In genomic region chr19:459724-460511, GRCh38 we compare ENCODE assay signal across 8 cellular contexts. TPM values are rescaled to one million over a fixed set of nuclear protein-coding genes. Genes with fewer than 3 reads are reported as not detected.
A peak's percentile ranks its signal among the peaks of the same experiment; 100 is the strongest.
DNase-seq lines count a peak whose midpoint lies in the region; ATAC-seq and TF ChIP-seq lines count a peak whose summit lies in the region.

No MANE protein-coding gene starts in this region.

- H3K36me3 Mint-ChIP-seq in stimulated activated effector memory CD8-positive, alpha-beta T cell treated with anti-CD3 and anti-CD28 coated beads, Interleukin-12 subunit alpha, Interleukin-12 subunit beta, amount 100 ng/mL, for 72 hours, result no peaks in the 10 kb centered on the region

- H3K79me2 ChIP-seq in SK-N-SH (ENCODE audit: insufficient read depth), result no peaks in the 10 kb centered on the region

- H3F3A ChIP-seq in SK-N-SH (replicated peaks; ENCODE audit: insufficient read depth), result no peaks in the 10 kb centered on the region

- peaks cover 5% of the 10 kb centered on the region for H3K4me1 Mint-ChIP-seq in stimulated activated effector memory CD8-positive, alpha-beta T cell treated with anti-CD3 and anti-CD28 coated beads, Interleukin-12 subunit alpha, Interleukin-12 subunit beta, amount 100 ng/mL, for 72 hours

- TF ChIP-seq POLR2A in lower leg skin (IDR thresholded peaks at IDR 0.05), result no peak

- CTCF ChIA-PET in A673 (lab: Charles Lee), result no interaction called here
- CTCF ChIA-PET in SK-N-SH (lab: Yijun Ruan, JAX), result interaction anchor here (1.0 to 1.8 kb wide), 3 partner anchors 12 to 51 kb away, joined by 3 to 5 read pairs (median 4); partner anchors contain the start of gene MADCAM1

- H3K9me3 ChIP-seq in A673 (ENCODE audit: low read depth, low read length, poor library complexity, severe bottlenecking), result no peaks in the 10 kb centered on the region
- H3K9me3 ChIP-seq in HUES6 (ENCODE audit: control insufficient read depth, insufficient read depth, low read depth, low read length), result no peaks in the 10 kb centered on the region
- H3K9me3 ChIP-seq in SK-N-SH, result no peaks in the 10 kb centered on the region

- 1% methylated on average over 15 of the region's 66 CpGs for WGBS in SK-N-SH (ENCODE audit: low lambda C conversion rate)
- whole genome bisulfite sequencing in lower leg skin, 2 donors, result 2% methylated on average over 24 to 26 of the region's 66 CpGs

- peaks cover 3% of the 10 kb centered on the region for H3K9me3 Mint-ChIP-seq in stimulated activated effector memory CD8-positive, alpha-beta T cell treated with anti-CD3 and anti-CD28 coated beads, Interleukin-12 subunit alpha, Interleukin-12 subunit beta, amount 100 ng/mL, for 72 hours

- H2AFZ ChIP-seq in SK-N-SH (ENCODE audit: low read depth), result no peak overlapping the region

- no peak for TF ChIP-seq CTCF in A673 (conservative IDR thresholded peaks at IDR 0.05; ENCODE audit: low read depth, low read length)
- no peak for TF ChIP-seq CTCF in SK-N-SH (IDR thresholded peaks at IDR 0.05)
- peak in 13 of 56 donors; percentile 6 to 40 (median 15) for TF ChIP-seq CTCF in dorsolateral prefrontal cortex (IDR thresholded peaks at IDR 0.05 in 54 of 56, conservative IDR thresholded peaks at IDR 0.05 in 2 of 56; ENCODE audit: low read depth in 1 of 56, partially characterized antibody in 56 of 56)
- TF ChIP-seq CTCF in lower leg skin (IDR thresholded peaks at IDR 0.05), result no peak

- no TSS peak for BruUV-seq in A673 (replicated peaks; lab: Mats Ljungman, UMichigan)

- H3K4me3 Mint-ChIP-seq in stimulated activated effector memory CD8-positive, alpha-beta T cell treated with anti-CD3 and anti-CD28 coated beads, Interleukin-12 subunit alpha, Interleukin-12 subunit beta, amount 100 ng/mL, for 72 hours, result peak overlapping the region; percentile 41

- DNase-seq in A673 (ENCODE audit: low spot score) (peak; percentile 35), SK-N-SH (peak; percentile 98), dorsolateral prefrontal cortex (peak; percentile 52 to 86 (median 66)), lower leg skin (ENCODE audit: low spot score in 2 of 2) (peak in 1 of 2 donors; percentile 91), NCI-H1694 (lab: John Stamatoyannopoulos, UW) (no peak)
- DNase-seq in stimulated activated effector memory CD8-positive, alpha-beta T cell treated with anti-CD3 and anti-CD28 coated beads, Interleukin-12 subunit alpha, Interleukin-12 subunit beta, amount 100 ng/mL, for 72 hours (ENCODE audit: low spot score in 2 of 2), result no peak

- H3K4me1 ChIP-seq in A673 (ENCODE audit: insufficient read depth, low read length, poor library complexity, severe bottlenecking), result no peaks in the 10 kb centered on the region
- peaks cover 4% of the 10 kb centered on the region; the same call in 1 of the 2 replicates for H3K4me1 ChIP-seq in HUES6 (ENCODE audit: control insufficient read depth, insufficient read depth, low read length)
- H3K4me1 ChIP-seq in SK-N-SH (ENCODE audit: control insufficient read depth in 1 of 2, insufficient read depth in 2 of 2, low read depth in 1 of 2, low read length in 1 of 2), result peaks cover 0 to 9% of the 10 kb centered on the region in 2 experiments; a peak in 1 of 4 replicates

- no peak for TF ChIP-seq RAD21 in SK-N-SH (IDR thresholded peaks at IDR 0.05; ENCODE audit: low read length)

- no peak overlapping the region for H3K4me2 ChIP-seq in SK-N-SH

- POLR2A ChIA-PET in A673 (lab: Charles Lee; ENCODE audit: low non-redundant PET) (no interaction called here), SK-N-SH (lab: Yijun Ruan, JAX) (no interaction called here)

- no peak for TF ChIP-seq EP300 in SK-N-SH (IDR thresholded peaks at IDR 0.05; ENCODE audit: borderline replicate concordance in 1 of 2, low read depth in 1 of 2, low read length in 1 of 2)

- H3K36me3 ChIP-seq in A673 (ENCODE audit: insufficient read depth, low read length, poor library complexity, severe bottlenecking), result no peaks in the 10 kb centered on the region
- no peaks in the 10 kb centered on the region for H3K36me3 ChIP-seq in HUES6 (ENCODE audit: control insufficient read depth, insufficient read depth, low read length)
- no peaks in the 10 kb centered on the region for H3K36me3 ChIP-seq in SK-N-SH (replicated peaks in 1 of 2; ENCODE audit: control insufficient read depth in 1 of 2, insufficient read depth in 2 of 2, low read length in 1 of 2)

- no peak overlapping the region for H3K27ac Mint-ChIP-seq in stimulated activated effector memory CD8-positive, alpha-beta T cell treated with anti-CD3 and anti-CD28 coated beads, Interleukin-12 subunit alpha, Interleukin-12 subunit beta, amount 100 ng/mL, for 72 hours

- H4K20me1 ChIP-seq in SK-N-SH (ENCODE audit: insufficient read depth), result no peaks in the 10 kb centered on the region

- no peaks in the 10 kb centered on the region for H3K9me2 ChIP-seq in SK-N-SH

- H3K27me3 ChIP-seq in A673 (replicated peaks; ENCODE audit: insufficient read depth, low read depth, low read length, poor library complexity) (peaks cover 24% of the 10 kb centered on the region), HUES6 (ENCODE audit: control insufficient read depth, insufficient read depth, low read length) (peaks cover 21% of the 10 kb centered on the region), SK-N-SH (ENCODE audit: insufficient read depth) (peaks cover 12% of the 10 kb centered on the region; the same call in 1 of the 2 replicates), dorsolateral prefrontal cortex (no peaks in the 10 kb centered on the region)

- H3K27ac ChIP-seq in A673 (ENCODE audit: low read depth, low read length, poor library complexity, severe bottlenecking) (no peak overlapping the region), HUES6 (ENCODE audit: low read depth, low read length) (no peak overlapping the region), SK-N-SH (ENCODE audit: low read depth in 2 of 2, low read length in 1 of 2) (peak overlapping the region in 1 of 2 experiments; percentile 28; a peak in 1 of 4 replicates), dorsolateral prefrontal cortex (peak overlapping the region in 58 of 59 donors; percentile 37 to 96 (median 89))

- peak overlapping the region; percentile 48 for H3K4me3 ChIP-seq in A673 (ENCODE audit: low read depth, low read length, poor library complexity, severe bottlenecking)
- H3K4me3 ChIP-seq in HUES6 (ENCODE audit: low read depth, low read length), result peak overlapping the region; percentile 74
- peak overlapping the region in 1 of 2 experiments; percentile 52; a peak in 2 of 4 replicates for H3K4me3 ChIP-seq in SK-N-SH (ENCODE audit: low read depth in 2 of 2, low read length in 1 of 2)
- peak overlapping the region; percentile 49 to 95 (median 79) for H3K4me3 ChIP-seq in dorsolateral prefrontal cortex
- H3K4me3 ChIP-seq in lower leg skin (ENCODE audit: low read depth, poor library complexity, severe bottlenecking), result peak overlapping the region; percentile 27

- peak; percentile 58 for ATAC-seq in stimulated activated effector memory CD8-positive, alpha-beta T cell treated with anti-CD3 and anti-CD28 coated beads, Interleukin-12 subunit alpha, Interleukin-12 subunit beta, amount 100 ng/mL, for 72 hours
- no peak for ATAC-seq in GM18520 (IDR thresholded peaks at IDR 0.05; ENCODE audit: unreplicated experiment)

- intact Hi-C loops in A673 (cut with micrococcal nuclease; ENCODE audit: unreplicated experiment) (no loop called here), dorsolateral prefrontal cortex (cut with DNase I) (loop anchor here in 1 of 2 donors (2.0 kb wide), 1 partner anchor 29 kb away; no protein-coding TSS in a partner anchor), lower leg skin (cut with DNase I; ENCODE audit: low total_unique reads) (no loop called here)

- peak overlapping the region; percentile 45 for H3K9ac ChIP-seq in HUES6 (ENCODE audit: low read length)
- no peak overlapping the region for H3K9ac ChIP-seq in SK-N-SH

TF ChIP-seq in SK-N-SH, 30 proteins besides CTCF, POLR2A, EP300 and RAD21 (continues in another document):
- TF ChIP-seq NRF1 (IDR thresholded peaks at IDR 0.05; ENCODE audit: low read depth, low read length) (peak; percentile 54), USF1 (IDR thresholded peaks at IDR 0.05; ENCODE audit: borderline replicate concordance, low read depth) (peak; percentile 69)

RNA-seq across cellular contexts. Expression of gene SHC2, which starts 0.9 kb away (rescaled TPM):
- total RNA-seq in A673 (2021), result 1.1 and 2.0 TPM in 2 replicates
- polyA plus RNA-seq in SK-N-SH (2012; rRNA removed), result 0.64 and 0.80 TPM in 2 replicates
- polyA plus RNA-seq in SK-N-SH (2012; cell fraction: cytosol; rRNA removed), result 0.22 and 0.45 TPM in 2 replicates
- 3.8 and 7.6 TPM in 2 replicates for polyA plus RNA-seq in SK-N-SH (2012; cell fraction: nucleus; rRNA removed)
- 100 to 1,000 TPM in 9 of 120 experiments, 10 to 100 TPM in 111; 47.4 to 116 (median 75.5) TPM for total RNA-seq in dorsolateral prefrontal cortex
- total RNA-seq in lower leg skin, result 10 to 100 TPM; 14.6 to 25.0 (median 17.8) TPM

RNA-seq across cellular contexts. Expression of gene MADCAM1, which starts 36.4 kb away (rescaled TPM):
- total RNA-seq in A673 (2021), result 0.59 and 0.84 TPM in 2 replicates
- 0.63 and 0.81 TPM in 2 replicates for polyA plus RNA-seq in SK-N-SH (2012; rRNA removed)
- 0.14 TPM in 2 replicates for polyA plus RNA-seq in SK-N-SH (2012; cell fraction: cytosol; rRNA removed)
- 3.7 and 8.3 TPM in 2 replicates for polyA plus RNA-seq in SK-N-SH (2012; cell fraction: nucleus; rRNA removed)
- total RNA-seq in dorsolateral prefrontal cortex, result 10 to 100 TPM in 8 of 120 experiments, 1 to 10 TPM in 112; 3.0 to 15.5 (median 6.7) TPM
- total RNA-seq in lower leg skin, result under 1 TPM in 2 of 4 donors, not detected in 2; 0.34 to 0.57 TPM

RNA-seq across cellular contexts. Expression of gene TPGS1, which starts 47.4 kb away (rescaled TPM):
- 20.7 and 22.2 TPM in 2 replicates for total RNA-seq in A673 (2021)
- polyA plus RNA-seq in SK-N-SH (2012; rRNA removed), result 28.3 and 31.0 TPM in 2 replicates
- polyA plus RNA-seq in SK-N-SH (2012; cell fraction: cytosol; rRNA removed), result 11.8 and 22.1 TPM in 2 replicates
- polyA plus RNA-seq in SK-N-SH (2012; cell fraction: nucleus; rRNA removed), result 20.6 and 30.9 TPM in 2 replicates
- 10 to 100 TPM; 13.7 to 35.3 (median 21.6) TPM for total RNA-seq in dorsolateral prefrontal cortex
- 10 to 100 TPM; 23.4 to 73.8 (median 62.1) TPM for total RNA-seq in lower leg skin

RNA-seq across cellular contexts. Expression of gene C2CD4C, which starts 51.0 kb away (rescaled TPM):
- total RNA-seq in A673 (2021) (1.8 and 3.5 TPM in 2 replicates), dorsolateral prefrontal cortex (10 to 100 TPM in 115 of 120 experiments, 1 to 10 TPM in 5; 4.9 to 31.8 (median 18.4) TPM), lower leg skin (1 to 10 TPM in 3 of 4 donors, under 1 TPM in 1; 0.81 to 3.1 (median 2.1) TPM)
- 0.19 and 0.23 TPM in 2 replicates for polyA plus RNA-seq in SK-N-SH (2012; rRNA removed)
- polyA plus RNA-seq in SK-N-SH (2012; cell fraction: cytosol; rRNA removed), result 0.06 and 0.13 TPM in 2 replicates
- polyA plus RNA-seq in SK-N-SH (2012; cell fraction: nucleus; rRNA removed), result 0.48 and 0.96 TPM in 2 replicates

Comparison
In these comparisons a context has a peak if more than half of its experiments do, and no peak if none do; other contexts are left out.
1. DNase-seq: peak in A673 (single experiment), SK-N-SH (single experiment) and dorsolateral prefrontal cortex (10 of 10); none in stimulated activated effector memory CD8-positive, alpha-beta T cell treated with anti-CD3 and anti-CD28 coated beads, Interleukin-12 subunit alpha, Interleukin-12 subunit beta, amount 100 ng/mL, for 72 hours (0 of 2) and NCI-H1694 (single experiment).
2. H3K27ac ChIP-seq: peak in dorsolateral prefrontal cortex (58 of 59); none in A673 (single experiment) and HUES6 (single experiment).